23 cellular contexts compared by ENCODE assay signal in genomic region chr5:140299056-140299455, GRCh38. TPM values are rescaled to one million over a fixed set of nuclear protein-coding genes. Genes with fewer than 3 reads are reported as not detected.
DNase-seq lines count a peak whose midpoint lies in the region; ATAC-seq and TF ChIP-seq lines count a peak whose summit lies in the region.
"Had no signal": no experiment of that assay in that cellular context is flagged by ENCODE, and none has a peak within 500 bp of the region (broad histone marks: within the 10 kb centered on the region; RNA-seq: fewer than 3 reads in every experiment).

No MANE protein-coding gene starts in this region.

- no peak for ATAC-seq in right cardiac atrium
- ATAC-seq in left ventricle myocardium superior = no peak
- ATAC-seq: GM12878, left lobe of liver had no signal

- H3K36me3 ChIP-seq in osteoblast (ENCODE audit: insufficient read depth, low read length) = no peaks in the 10 kb centered on the region
- H3K36me3 ChIP-seq in adrenal gland (replicated peaks in 1 of 2) = peaks cover 0 to 13% of the 10 kb centered on the region in 2 donors
- H3K36me3 ChIP-seq in ovary = no peaks in the 10 kb centered on the region

- TF ChIP-seq CTCF in osteoblast (IDR thresholded peaks at IDR 0.05; ENCODE audit: extremely low read depth, low read depth, low read length) = no peak
- no peak for TF ChIP-seq CTCF in adrenal gland (IDR thresholded peaks at IDR 0.05)
- TF ChIP-seq CTCF in ovary (IDR thresholded peaks at IDR 0.05) = no peak

- TF ChIP-seq POLR2A in adrenal gland (IDR thresholded peaks at IDR 0.05) = no peak
- TF ChIP-seq POLR2A in ovary (IDR thresholded peaks at IDR 0.05) = no peak

- 93% methylated on average over 5 of the region's 5 CpGs for WGBS in right cardiac atrium
- 94 to 98% (median 95%) methylated on average over 5 of the region's 5 CpGs for WGBS in adrenal gland, 4 donors
- 87 to 91% (median 88%) methylated on average over 5 of the region's 5 CpGs for WGBS in ovary, 3 donors

- H3K9me3 ChIP-seq in right cardiac atrium (ENCODE audit: control insufficient read depth, low read length) = no peaks in the 10 kb centered on the region
- no peaks in the 10 kb centered on the region for H3K9me3 ChIP-seq in osteoblast (ENCODE audit: low read depth, low read length)
- H3K9me3 ChIP-seq in adrenal gland (replicated peaks in 1 of 3) = no peaks in the 10 kb centered on the region
- no peaks in the 10 kb centered on the region for H3K9me3 ChIP-seq in ovary
- H3K9me3 ChIP-seq: vagina had no signal

- intact Hi-C loops in right cardiac atrium (cut with DNase I) (no loop called here), left ventricle myocardium superior (cut with micrococcal nuclease) (no loop called here), adrenal gland (cut with DNase I) (no loop called here), ovary (cut with DNase I) (no loop called here)

- no peaks in the 10 kb centered on the region for H4K20me1 ChIP-seq in osteoblast (ENCODE audit: insufficient read depth, low read length)

- H3K27me3 ChIP-seq in right cardiac atrium (ENCODE audit: control insufficient read depth, insufficient read depth) (no peaks in the 10 kb centered on the region), osteoblast (ENCODE audit: insufficient read depth, low read length) (no peaks in the 10 kb centered on the region), adrenal gland (no peaks in the 10 kb centered on the region), ovary (no peaks in the 10 kb centered on the region)
- H3K27me3 ChIP-seq: vagina had no signal

- H2AFZ ChIP-seq in osteoblast (ENCODE audit: low read length) = no peak overlapping the region
- H2AFZ ChIP-seq: parathyroid adenoma had no signal

- peak overlapping the region; percentile 27 for H3K27ac ChIP-seq in right cardiac atrium (ENCODE audit: low read length)
- H3K27ac ChIP-seq in epithelial cell of prostate = peak overlapping the region; percentile 61
- peak overlapping the region; percentile 83 for H3K27ac ChIP-seq in osteoblast (ENCODE audit: low read depth, low read length)
- no peak overlapping the region for H3K27ac ChIP-seq in adrenal gland
- no peak overlapping the region for H3K27ac ChIP-seq in ovary
- H3K27ac ChIP-seq: parathyroid adenoma, vagina had no signal

- peak overlapping the region; percentile 37 for H3K4me2 ChIP-seq in osteoblast (ENCODE audit: insufficient read depth, low read length)

- H3K4me3 ChIP-seq in right cardiac atrium (ENCODE audit: low read length) (no peak overlapping the region), osteoblast (ENCODE audit: insufficient read depth, low read length) (no peak overlapping the region), adrenal gland (no peak overlapping the region), ovary (no peak overlapping the region)
- H3K4me3 ChIP-seq: GM12878, vagina had no signal

- peaks cover 57% of the 10 kb centered on the region for H3K79me2 ChIP-seq in osteoblast (ENCODE audit: insufficient read depth, low read length)

- TF ChIP-seq EP300 in ovary (IDR thresholded peaks at IDR 0.05) = no peak

- DNase-seq in right cardiac atrium (no peak), left ventricle myocardium superior (no peak), epithelial cell of prostate (ENCODE audit: low read depth, low spot score) (no peak), osteoblast (ENCODE audit: insufficient read length, low spot score, missing footprints) (no peak), adrenal gland (no peak), epidermal melanocyte (ENCODE audit: insufficient read length, low spot score) (no peak), ovary (no peak)
- DNase-seq in activated effector memory CD4-positive, alpha-beta T cell treated with anti-CD3 and anti-CD28 coated beads, Interleukin-2, amount 50 U/mL, for 16 hours = no peak
- DNase-seq: activated CD4-positive, CD25-positive, alpha-beta regulatory T cell treated with anti-CD3 and anti-CD28 coated beads, Interleukin-2, amount 50 U/mL, for 72 hours; activated naive CD8-positive, alpha-beta T cell treated with anti-CD3 and anti-CD28 coated beads for 36 hours; CD4-positive, CD25-positive, alpha-beta regulatory T cell; DMS153; H9; KBM-7; MV-4-11; NCI-H2081; NCI-H446 treated with DMSO at 0.1 percent for 48 hours; RPMI8226; stimulated activated CD4-positive, alpha-beta T cell treated with anti-CD3 and anti-CD28 coated beads, Interleukin-4, amount 100 ng/mL, for 4 hours had no signal

- peaks cover 2% of the 10 kb centered on the region for H3K4me1 ChIP-seq in right cardiac atrium (ENCODE audit: control insufficient read depth, insufficient read depth, low read length)
- H3K4me1 ChIP-seq in osteoblast (ENCODE audit: insufficient read depth, low read length) = peaks cover 46% of the 10 kb centered on the region
- peaks cover 11 to 48% of the 10 kb centered on the region in 2 donors for H3K4me1 ChIP-seq in adrenal gland (replicated peaks in 1 of 2)
- H3K4me1 ChIP-seq in ovary (ENCODE audit: insufficient read depth) = peaks cover 3% of the 10 kb centered on the region
- H3K4me1 ChIP-seq: parathyroid adenoma had no signal

RNA-seq across cellular contexts. Expression of gene PFDN1, which starts 3.8 kb away (rescaled TPM):
- total RNA-seq in right cardiac atrium = 10 to 100 TPM; 57.6 to 71.9 (median 63.6) TPM
- polyA plus RNA-seq in right cardiac atrium = 144 TPM
- total RNA-seq in left ventricle myocardium superior = 68.1 TPM
- 58.3 and 65.9 TPM in 2 replicates for total RNA-seq in osteoblast
- 100 to 1,000 TPM in 2 of 8 donors, 10 to 100 TPM in 6; 49.1 to 194 (median 74.1) TPM for total RNA-seq in adrenal gland
- polyA plus RNA-seq in adrenal gland = 100 to 1,000 TPM in 1 of 3 donors, 10 to 100 TPM in 2; 68.1 to 130 (median 97.5) TPM
- 10 to 100 TPM; 27.4 to 65.7 (median 35.2) TPM for total RNA-seq in ovary
- 100 to 1,000 TPM in 1 of 2 donors, 10 to 100 TPM in 1; 61.3 to 113 TPM for polyA plus RNA-seq in ovary

RNA-seq across cellular contexts. Expression of gene HBEGF, which starts 47.3 kb away (rescaled TPM):
- total RNA-seq in right cardiac atrium (10 to 100 TPM; 17.6 to 26.8 (median 19.5) TPM), left ventricle myocardium superior (21.9 TPM), osteoblast (1.8 and 2.5 TPM in 2 replicates), adrenal gland (1 to 10 TPM in 7 of 8 donors, under 1 TPM in 1; 0.54 to 9.8 (median 5.0) TPM), ovary (10 to 100 TPM in 1 of 7 donors, 1 to 10 TPM in 6; 1.5 to 14.5 (median 5.6) TPM)
- polyA plus RNA-seq in right cardiac atrium (31.0 TPM), adrenal gland (1 to 10 TPM; 3.0 to 6.2 (median 5.6) TPM), ovary (10 to 100 TPM in 1 of 2 donors, 1 to 10 TPM in 1; 3.4 to 10.8 TPM)
- polyA plus RNA-seq: CD4-positive, CD25-positive, alpha-beta regulatory T cell had no signal

Comparison
In these comparisons a context has a peak if more than half of its experiments do, and no peak if none do; other contexts are left out.
1. H3K27ac ChIP-seq: peak in right cardiac atrium (single experiment), epithelial cell of prostate (single experiment) and osteoblast (single experiment); none in adrenal gland (0 of 5) and ovary (0 of 2).